In the genomic region with DNA sequence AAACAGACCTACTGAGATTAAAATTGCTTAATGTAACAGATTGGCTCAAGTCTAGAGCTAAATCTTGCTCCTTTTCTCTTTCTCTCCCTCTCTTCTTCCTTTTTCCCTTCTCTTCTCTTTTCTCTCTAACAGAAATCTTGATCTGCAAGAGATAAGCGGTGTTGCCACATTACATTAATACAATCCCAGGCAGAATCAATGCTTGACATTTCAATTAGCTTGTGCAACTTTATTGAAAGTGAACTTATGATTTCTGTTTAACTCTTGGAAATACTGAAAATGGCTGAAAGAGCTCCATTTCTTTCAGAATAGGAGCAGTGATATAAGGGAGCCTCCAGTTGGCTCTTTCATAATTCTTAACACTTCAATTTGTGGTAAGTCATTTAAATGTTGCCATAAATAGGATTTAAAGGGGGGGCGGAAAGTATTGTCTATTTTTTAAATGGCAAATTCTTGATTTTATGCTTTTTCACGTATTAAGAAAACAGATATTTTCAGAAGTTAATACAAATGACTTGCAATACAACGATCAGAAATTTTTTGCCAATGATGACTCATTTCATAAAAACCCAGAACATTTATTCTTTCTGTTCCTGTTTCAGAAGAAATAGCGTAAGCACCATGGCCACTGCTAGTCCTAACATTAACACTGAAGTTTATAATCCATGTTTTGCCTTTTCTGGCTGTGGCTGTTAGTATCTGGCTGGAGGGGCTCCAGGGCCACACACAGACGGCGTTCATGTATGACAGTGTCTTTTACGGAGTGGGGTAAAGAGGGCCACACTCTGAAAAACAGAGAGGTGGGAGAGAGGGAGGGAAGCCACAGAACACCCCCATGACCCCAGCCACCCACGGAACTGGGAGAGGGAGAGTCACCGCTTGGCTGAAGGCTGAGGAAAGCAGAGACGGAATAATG, we compare ENCODE assay signal across 9 cellular contexts.
A peak's percentile ranks its signal among the peaks of the same experiment; 100 is the strongest.
DNase-seq lines count a peak whose midpoint lies in the region; ATAC-seq and TF ChIP-seq lines count a peak whose summit lies in the region.
"Had no signal": no experiment of that assay in that cellular context is flagged by ENCODE, and none has a peak within 500 bp of the region (broad histone marks: within the 10 kb centered on the region; RNA-seq: fewer than 3 reads in every experiment).

No MANE protein-coding gene starts in this region.

- no peaks in the 10 kb centered on the region for H3K36me3 Mint-ChIP-seq in activated CD4-positive, alpha-beta memory T cell treated with anti-CD3 and anti-CD28 coated beads for 36 hours
- H3K36me3 Mint-ChIP-seq: activated naive CD8-positive, alpha-beta T cell treated with anti-CD3 and anti-CD28 coated beads, Interleukin-2, amount 10 ng/mL, durations not matched to agents 7 days and 5 days had no signal

- no peaks in the 10 kb centered on the region for H3K4me1 ChIP-seq in left lung

- H3K27ac ChIP-seq in RWPE1, result peak overlapping the region; percentile 88
- H3K27ac ChIP-seq in left lung, result peak overlapping the region; percentile 29 to 69

- H3K4me3 ChIP-seq in left lung, result no peak overlapping the region

- H3K4me1 Mint-ChIP-seq in activated CD4-positive, alpha-beta memory T cell treated with anti-CD3 and anti-CD28 coated beads for 36 hours (ENCODE audit: low read depth), result no peaks in the 10 kb centered on the region
- H3K4me1 Mint-ChIP-seq: activated naive CD8-positive, alpha-beta T cell treated with anti-CD3 and anti-CD28 coated beads, Interleukin-2, amount 10 ng/mL, durations not matched to agents 7 days and 5 days had no signal

- H3K9me3 ChIP-seq in left lung, result no peaks in the 10 kb centered on the region

- ATAC-seq in HG02678 (IDR thresholded peaks at IDR 0.05; ENCODE audit: unreplicated experiment) (peak; percentile 86), left lung (peak; percentile 64), HG03108 (IDR thresholded peaks at IDR 0.05; ENCODE audit: unreplicated experiment) (no peak), GM21447 (IDR thresholded peaks at IDR 0.05; ENCODE audit: unreplicated experiment) (no peak)

- no peaks in the 10 kb centered on the region for H3K27me3 Mint-ChIP-seq in activated CD4-positive, alpha-beta memory T cell treated with anti-CD3 and anti-CD28 coated beads for 36 hours
- H3K27me3 Mint-ChIP-seq: activated naive CD8-positive, alpha-beta T cell treated with anti-CD3 and anti-CD28 coated beads, Interleukin-2, amount 10 ng/mL, durations not matched to agents 7 days and 5 days had no signal

- H3K27ac Mint-ChIP-seq in activated CD4-positive, alpha-beta memory T cell treated with anti-CD3 and anti-CD28 coated beads for 36 hours, result no peak overlapping the region
- H3K27ac Mint-ChIP-seq: activated naive CD8-positive, alpha-beta T cell treated with anti-CD3 and anti-CD28 coated beads, Interleukin-2, amount 10 ng/mL, durations not matched to agents 7 days and 5 days had no signal

- intact Hi-C loops in left lung (cut with DNase I), result no loop called here
- intact Hi-C loops in activated CD4-positive, alpha-beta memory T cell treated with anti-CD3 and anti-CD28 coated beads for 36 hours (cut with micrococcal nuclease), result no loop called here

- TF ChIP-seq CTCF in RWPE1 (conservative IDR thresholded peaks at IDR 0.05; ENCODE audit: low read depth) (no peak), left lung (IDR thresholded peaks at IDR 0.05) (no peak), GM10266 (IDR thresholded peaks at IDR 0.05; ENCODE audit: control insufficient read depth, insufficient read depth, low read depth, missing control alignments) (no peak)

- CTCF ChIA-PET in RWPE1 (lab: Yijun Ruan, JAX), result no interaction called here
- CTCF ChIA-PET in activated CD4-positive, alpha-beta memory T cell treated with anti-CD3 and anti-CD28 coated beads for 36 hours (lab: Charles Lee), result no interaction called here

- H3K27me3 ChIP-seq in left lung, result no peaks in the 10 kb centered on the region

- H3K9me3 Mint-ChIP-seq in activated CD4-positive, alpha-beta memory T cell treated with anti-CD3 and anti-CD28 coated beads for 36 hours, result peaks cover 4% of the 10 kb centered on the region

- DNase-seq in ELR (ENCODE audit: low read depth), result peak; percentile 81
- peak; percentile 41 for DNase-seq in RWPE1 (ENCODE audit: low spot score)
- peak in 1 of 2 donors; percentile 42 for DNase-seq in left lung
- no peak for DNase-seq in GM10266 (ENCODE audit: extremely low spot score)
- DNase-seq in activated CD4-positive, alpha-beta memory T cell treated with anti-CD3 and anti-CD28 coated beads for 36 hours, result no peak
- DNase-seq: activated naive CD8-positive, alpha-beta T cell treated with anti-CD3 and anti-CD28 coated beads, Interleukin-2, amount 10 ng/mL, durations not matched to agents 7 days and 5 days had no signal

- H3K36me3 ChIP-seq in left lung, result no peaks in the 10 kb centered on the region

- POLR2A ChIA-PET in RWPE1 (lab: Yijun Ruan, JAX; ENCODE audit: low non-redundant PET), result no interaction called here
- POLR2A ChIA-PET in activated CD4-positive, alpha-beta memory T cell treated with anti-CD3 and anti-CD28 coated beads for 36 hours (lab: Charles Lee), result no interaction called here

- no peak overlapping the region for H3K4me3 Mint-ChIP-seq in activated CD4-positive, alpha-beta memory T cell treated with anti-CD3 and anti-CD28 coated beads for 36 hours
- H3K4me3 Mint-ChIP-seq: activated naive CD8-positive, alpha-beta T cell treated with anti-CD3 and anti-CD28 coated beads, Interleukin-2, amount 10 ng/mL, durations not matched to agents 7 days and 5 days had no signal

Comparison
In these comparisons a context has a peak if more than half of its experiments do, and no peak if none do; other contexts are left out.
1. DNase-seq: peak in ELR (single experiment) and RWPE1 (single experiment); none in GM10266 (single experiment) and activated CD4-positive, alpha-beta memory T cell treated with anti-CD3 and anti-CD28 coated beads for 36 hours (single experiment).
2. ATAC-seq: peak in HG02678 (single experiment) and left lung (single experiment); none in HG03108 (single experiment) and GM21447 (single experiment).